In genomic region chr3:107208100-107208499, GRCh38 we compare ENCODE assay signal across 8 cellular contexts.
A peak's percentile ranks its signal among the peaks of the same experiment; 100 is the strongest.
DNase-seq lines count a peak whose midpoint lies in the region; ATAC-seq, FAIRE-seq and TF ChIP-seq lines count a peak whose summit lies in the region.
"Had no signal": no experiment of that assay in that cellular context is flagged by ENCODE, and none has a peak within 500 bp of the region (broad histone marks: within the 10 kb centered on the region; RNA-seq: fewer than 3 reads in every experiment).

No MANE protein-coding gene starts in this region.

- no peaks in the 10 kb centered on the region for H3K27me3 ChIP-seq in small intestine (ENCODE audit: control insufficient read depth in 2 of 2, insufficient read depth in 2 of 2, low read length in 2 of 2)

- no peaks in the 10 kb centered on the region for H3K9me3 Mint-ChIP-seq in stimulated activated memory B cell treated with anti-CD40 and anti-IgM and Interleukin-4, amounts not matched to agents 10 μg/mL and 1 μg/mL and 100 μg/mL, for 72 hours

- peaks cover 16% of the 10 kb centered on the region for H3K27me3 Mint-ChIP-seq in stimulated activated memory B cell treated with anti-CD40 and anti-IgM and Interleukin-4, amounts not matched to agents 10 μg/mL and 1 μg/mL and 100 μg/mL, for 72 hours

- peak; percentile 37 for DNase-seq in HPDE6-E6E7 (ENCODE audit: extremely low spot score)
- no peak for DNase-seq in left ventricle myocardium superior
- peak; percentile 3 for DNase-seq in small intestine
- DNase-seq in NCI-H2227 treated with DMSO at 0.1 percent for 48 hours (lab: John Stamatoyannopoulos, UW) = no peak
- no peak for DNase-seq in cerebellar nuclear complex (lab: John Stamatoyannopoulos, UW)
- DNase-seq: naive B cell had no signal

- no peaks in the 10 kb centered on the region for H3K36me3 Mint-ChIP-seq in stimulated activated memory B cell treated with anti-CD40 and anti-IgM and Interleukin-4, amounts not matched to agents 10 μg/mL and 1 μg/mL and 100 μg/mL, for 72 hours
- H3K36me3 Mint-ChIP-seq: naive B cell had no signal

- ATAC-seq in left ventricle myocardium superior = peak; percentile 94
- ATAC-seq in stimulated activated memory B cell treated with anti-CD40 and anti-IgM and Interleukin-4, amounts not matched to agents 10 μg/mL and 1 μg/mL and 100 μg/mL, for 72 hours = no peak

- no peaks in the 10 kb centered on the region for H3K9me3 ChIP-seq in small intestine (ENCODE audit: control insufficient read depth, low read depth)

- no peaks in the 10 kb centered on the region for H3K4me1 Mint-ChIP-seq in stimulated activated memory B cell treated with anti-CD40 and anti-IgM and Interleukin-4, amounts not matched to agents 10 μg/mL and 1 μg/mL and 100 μg/mL, for 72 hours
- H3K4me1 Mint-ChIP-seq: naive B cell had no signal

- no peak overlapping the region for H3K4me3 Mint-ChIP-seq in stimulated activated memory B cell treated with anti-CD40 and anti-IgM and Interleukin-4, amounts not matched to agents 10 μg/mL and 1 μg/mL and 100 μg/mL, for 72 hours
- H3K4me3 Mint-ChIP-seq: naive B cell had no signal

- H3K27ac ChIP-seq in VCaP (peak overlapping the region; percentile 13; the same call in 1 of the 2 replicates), small intestine (ENCODE audit: low read depth in 1 of 2, low read length in 1 of 2) (peak overlapping the region in 1 of 2 donors; percentile 29)

- no peak overlapping the region for H3K4me3 ChIP-seq in small intestine (ENCODE audit: low read depth in 1 of 2, low read length in 2 of 2)

- no peaks in the 10 kb centered on the region for H3K36me3 ChIP-seq in small intestine (ENCODE audit: control insufficient read depth in 2 of 2, insufficient read depth in 2 of 2, low read length in 2 of 2)

- H3K4me1 ChIP-seq in small intestine (ENCODE audit: control insufficient read depth in 2 of 2, insufficient read depth in 1 of 2, low read depth in 1 of 2, low read length in 1 of 2) = no peaks in the 10 kb centered on the region

- no peak for FAIRE-seq in small intestine (lab: Jason Lieb, UNC)

- TF ChIP-seq CTCF in VCaP (conservative IDR thresholded peaks at IDR 0.05) = no peak

- intact Hi-C loops in left ventricle myocardium superior (cut with micrococcal nuclease) = no loop called here

- H3K27ac Mint-ChIP-seq in stimulated activated memory B cell treated with anti-CD40 and anti-IgM and Interleukin-4, amounts not matched to agents 10 μg/mL and 1 μg/mL and 100 μg/mL, for 72 hours = no peak overlapping the region
- H3K27ac Mint-ChIP-seq: naive B cell had no signal

Comparison
In these comparisons a context has a peak if more than half of its experiments do, and no peak if none do; other contexts are left out.
1. DNase-seq: peak in HPDE6-E6E7 (single experiment) and small intestine (single experiment); none in left ventricle myocardium superior (single experiment), NCI-H2227 treated with DMSO at 0.1 percent for 48 hours (single experiment) and cerebellar nuclear complex (0 of 2).